15 cellular contexts compared by ENCODE assay signal in the genomic region with DNA sequence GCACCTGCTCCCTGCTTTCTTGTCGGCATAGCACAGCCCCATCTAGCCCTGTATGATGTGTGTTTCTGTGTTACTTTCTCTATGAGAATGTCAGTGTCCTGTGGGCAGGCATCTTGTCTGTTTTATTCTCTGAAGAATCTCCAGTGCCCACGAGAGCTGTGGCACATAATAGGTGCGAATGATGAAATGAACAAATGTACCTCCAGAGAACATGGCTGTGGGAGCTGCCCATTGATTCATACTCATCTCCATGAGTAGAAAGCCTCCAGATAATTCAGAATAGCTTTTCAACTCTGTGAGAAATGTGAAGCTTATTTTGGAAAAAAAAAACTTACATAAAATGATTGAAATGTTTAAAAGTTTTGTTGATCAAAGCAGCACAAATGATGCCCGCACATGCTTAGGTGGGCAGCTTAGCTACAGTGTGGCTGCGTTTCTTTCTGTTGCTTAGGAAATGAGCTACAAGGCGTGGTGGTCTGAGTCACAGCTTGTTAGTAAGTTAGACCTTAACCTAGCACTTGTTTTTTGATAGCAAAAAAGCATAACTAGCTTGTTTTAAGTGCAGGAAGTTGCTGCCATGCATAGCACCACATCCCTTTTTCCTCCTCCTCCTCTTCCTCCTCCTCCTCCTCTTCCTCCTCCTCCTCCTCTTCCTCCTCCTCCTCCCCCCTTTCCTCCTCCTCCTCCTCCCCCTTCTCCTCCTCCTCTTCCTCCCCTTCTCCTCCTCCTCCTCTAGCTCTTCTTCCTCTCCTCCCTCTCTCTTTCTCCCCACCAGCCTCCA.
"Had no signal": no experiment of that assay in that cellular context is flagged by ENCODE, and none has a peak within 500 bp of the region (broad histone marks: within the 10 kb centered on the region; RNA-seq: fewer than 3 reads in every experiment).

No MANE protein-coding gene starts in this region.

- H3K36me3 Mint-ChIP-seq: brain; naive thymus-derived CD8-positive, alpha-beta T cell had no signal

- H3K27me3 ChIP-seq: thyroid gland had no signal

- H3K36me3 ChIP-seq: thyroid gland had no signal

- DNase-seq: activated CD4-positive, alpha-beta memory T cell treated with anti-CD3 and anti-CD28 coated beads, Interleukin-2, amount 10 ng/mL, durations not matched to agents 7 days and 5 days; activated CD4-positive, alpha-beta T cell treated with anti-CD3 and anti-CD28 coated beads for 4 hours; activated naive CD4-positive, alpha-beta T cell treated with anti-CD3 and anti-CD28 coated beads for 36 hours; activated T-cell treated with anti-CD3 and anti-CD28 coated beads, Interleukin-2, amount 50 U/mL, for 4 hours; anterior cingulate cortex; caudate nucleus; erythroblast; kidney glomerular epithelial cell; mesendoderm; naive thymus-derived CD8-positive, alpha-beta T cell; stimulated activated CD4-positive, alpha-beta T cell treated with anti-CD3 and anti-CD28 coated beads, Interleukin-12 subunit alpha, Interleukin-12 subunit beta, amount 100 ng/mL, for 4 hours; stimulated activated CD4-positive, alpha-beta T cell treated with anti-CD3 and anti-CD28 coated beads, Interleukin-2, amount 100 ng/mL, for 24 hours; stimulated activated naive CD4-positive, alpha-beta T cell treated with Interleukin-2 at 50 U/mL for 16 hours; thyroid gland had no signal

- H3K4me3 ChIP-seq: thyroid gland had no signal

- H3K4me1 ChIP-seq: thyroid gland had no signal

- H3K9me3 Mint-ChIP-seq: activated CD4-positive, alpha-beta memory T cell treated with anti-CD3 and anti-CD28 coated beads, Interleukin-2, amount 10 ng/mL, durations not matched to agents 7 days and 5 days; activated naive CD4-positive, alpha-beta T cell treated with anti-CD3 and anti-CD28 coated beads for 36 hours; activated T-cell treated with anti-CD3 and anti-CD28 coated beads, Interleukin-2, amount 50 U/mL, for 4 hours; naive thymus-derived CD8-positive, alpha-beta T cell had no signal

- H3K4me3 Mint-ChIP-seq: activated CD4-positive, alpha-beta memory T cell treated with anti-CD3 and anti-CD28 coated beads, Interleukin-2, amount 10 ng/mL, durations not matched to agents 7 days and 5 days; activated naive CD4-positive, alpha-beta T cell treated with anti-CD3 and anti-CD28 coated beads for 36 hours; activated T-cell treated with anti-CD3 and anti-CD28 coated beads, Interleukin-2, amount 50 U/mL, for 4 hours; brain; naive thymus-derived CD8-positive, alpha-beta T cell had no signal

- H3K9me3 ChIP-seq: thyroid gland had no signal

- H3K4me1 Mint-ChIP-seq: activated CD4-positive, alpha-beta memory T cell treated with anti-CD3 and anti-CD28 coated beads, Interleukin-2, amount 10 ng/mL, durations not matched to agents 7 days and 5 days; brain had no signal

- H3K27ac ChIP-seq: thyroid gland had no signal

- H3K27ac Mint-ChIP-seq: activated CD4-positive, alpha-beta memory T cell treated with anti-CD3 and anti-CD28 coated beads, Interleukin-2, amount 10 ng/mL, durations not matched to agents 7 days and 5 days; activated naive CD4-positive, alpha-beta T cell treated with anti-CD3 and anti-CD28 coated beads for 36 hours; brain had no signal
